In genomic region chr15:44728232-44728575, GRCh38 we compare ENCODE assay signal across 8 cellular contexts. TPM values are rescaled to one million over a fixed set of nuclear protein-coding genes. Genes with fewer than 3 reads are reported as not detected.
DNase-seq lines count a peak whose midpoint lies in the region; ATAC-seq and TF ChIP-seq lines count a peak whose summit lies in the region.
"Not testable (repeated sequence)": the region's sequence is repeated elsewhere in the genome, so short reads cannot be mapped to it uniquely, and the experiment has no call there.

No MANE protein-coding gene starts in this region.

- peak overlapping the region; percentile 98 for H3K27ac Mint-ChIP-seq in activated naive CD8-positive, alpha-beta T cell treated with anti-CD3 and anti-CD28 coated beads, Interleukin-2, amount 50 U/mL, for 24 hours

- not testable (repeated sequence) for H3K27me3 Mint-ChIP-seq in activated naive CD8-positive, alpha-beta T cell treated with anti-CD3 and anti-CD28 coated beads, Interleukin-2, amount 50 U/mL, for 24 hours

- peaks cover 61 to 83% (median 74%) of the 10 kb centered on the region in 10 experiments for H3K4me1 ChIP-seq in BLaER1 treated with 17β-estradiol and CSF1 and Interleukin-3, amounts not matched to agents 10 nM and 100 nM
- not testable (repeated sequence) for H3K4me1 ChIP-seq in HEK293 (ENCODE audit: control insufficient read depth, insufficient read depth, low read length); endocrine pancreas (ENCODE audit: control insufficient read depth, insufficient read depth, low read length)
- H3K4me1 ChIP-seq in SK-N-SH (ENCODE audit: control insufficient read depth in 1 of 2, insufficient read depth in 2 of 2, low read depth in 1 of 2, low read length in 1 of 2) (peaks cover 6 to 17% of the 10 kb centered on the region in 2 experiments; a peak in 3 of 4 replicates), stomach (peaks cover 12 to 67% (median 28%) of the 10 kb centered on the region in 4 donors)

- peaks cover 30% of the 10 kb centered on the region for H3K36me3 Mint-ChIP-seq in activated naive CD8-positive, alpha-beta T cell treated with anti-CD3 and anti-CD28 coated beads, Interleukin-2, amount 50 U/mL, for 24 hours (ENCODE audit: low read depth)

- not testable (repeated sequence) for H4K20me1 ChIP-seq in BLaER1 treated with 17β-estradiol and CSF1 and Interleukin-3, amounts not matched to agents 10 nM and 100 nM; SK-N-SH (ENCODE audit: insufficient read depth); neural cell (ENCODE audit: insufficient read depth)

- TF ChIP-seq POLR2A in stomach (IDR thresholded peaks at IDR 0.05): not testable (repeated sequence)

- H3K9me3 Mint-ChIP-seq in activated naive CD8-positive, alpha-beta T cell treated with anti-CD3 and anti-CD28 coated beads, Interleukin-2, amount 50 U/mL, for 24 hours: not testable (repeated sequence)

- H3K4me3 Mint-ChIP-seq in activated naive CD8-positive, alpha-beta T cell treated with anti-CD3 and anti-CD28 coated beads, Interleukin-2, amount 50 U/mL, for 24 hours: peak overlapping the region; percentile 98

- H3K79me2 ChIP-seq in SK-N-SH (ENCODE audit: insufficient read depth): peaks cover 14% of the 10 kb centered on the region; the same call in 1 of the 2 replicates
- peaks cover 11% of the 10 kb centered on the region for H3K79me2 ChIP-seq in neural cell (replicated peaks; ENCODE audit: insufficient read depth, low read length)

- H2AFZ ChIP-seq in SK-N-SH (ENCODE audit: low read depth) (peak overlapping the region; percentile 92), neural cell (ENCODE audit: low read depth, low read length) (peak overlapping the region; percentile 90)

- CTCF ChIA-PET in HEK293 (lab: Yijun Ruan, JAX) (interaction anchor here (0.7 to 1.5 kb wide), 5 partner anchors 11 to 512 kb away, joined by 3 to 10 read pairs (median 5); partner anchors contain the start of gene SPG11), SK-N-SH (lab: Yijun Ruan, JAX) (interaction anchor here (1.0 to 1.9 kb wide), 3 partner anchors 10 to 17 kb away, joined by 4 to 13 read pairs (median 7); partner anchors contain the start of genes B2M and PATL2)

- H3K9me2 ChIP-seq in SK-N-SH; neural cell (ENCODE audit: insufficient read depth, low read length): not testable (repeated sequence)

- H3K36me3 ChIP-seq in BLaER1 treated with 17β-estradiol and CSF1 and Interleukin-3, amounts not matched to agents 10 nM and 100 nM: peaks cover 0 to 16% (median 11%) of the 10 kb centered on the region in 11 experiments; a peak in 11 of 22 replicates
- peaks cover 0 to 13% of the 10 kb centered on the region in 2 experiments; a peak in 1 of 3 replicates for H3K36me3 ChIP-seq in HEK293 (ENCODE audit: control insufficient read depth in 2 of 2, insufficient read depth in 1 of 2, low read length in 2 of 2)
- peaks cover 5 to 11% of the 10 kb centered on the region in 2 experiments for H3K36me3 ChIP-seq in SK-N-SH (replicated peaks in 1 of 2; ENCODE audit: control insufficient read depth in 1 of 2, insufficient read depth in 2 of 2, low read length in 1 of 2)
- not testable (repeated sequence) for H3K36me3 ChIP-seq in endocrine pancreas (ENCODE audit: control insufficient read depth, insufficient read depth, low read length); neural cell (ENCODE audit: insufficient read depth, low read length)
- H3K36me3 ChIP-seq in stomach: peaks cover 0 to 11% (median 6%) of the 10 kb centered on the region in 4 donors

- H3K4me3 ChIP-seq in BLaER1 treated with 17β-estradiol and CSF1 and Interleukin-3, amounts not matched to agents 10 nM and 100 nM: peak overlapping the region in 9 of 10 experiments; percentile 9 to 82 (median 43); a peak in 13 of 20 replicates
- peak overlapping the region; percentile 32 for H3K4me3 ChIP-seq in HEK293 (ENCODE audit: low read depth, low read length)
- peak overlapping the region; percentile 73 to 94 for H3K4me3 ChIP-seq in SK-N-SH (ENCODE audit: low read depth in 2 of 2, low read length in 1 of 2)
- H3K4me3 ChIP-seq in endocrine pancreas (ENCODE audit: control insufficient read depth, insufficient read depth, low read length): peak overlapping the region; percentile 95
- H3K4me3 ChIP-seq in iPS-18c (ENCODE audit: insufficient read depth, low read depth, low read length): peak overlapping the region; percentile 91; the same call in 1 of the 2 replicates
- H3K4me3 ChIP-seq in neural cell (ENCODE audit: low read length): peak overlapping the region; percentile 78
- H3K4me3 ChIP-seq in stomach: peak overlapping the region in 3 of 4 donors; percentile 68 to 72 (median 71)

- peaks cover 19% of the 10 kb centered on the region for H3F3A ChIP-seq in SK-N-SH (replicated peaks; ENCODE audit: insufficient read depth)
- H3F3A ChIP-seq in neural cell (ENCODE audit: insufficient read depth, low read length, poor library complexity, severe bottlenecking): not testable (repeated sequence)

- ATAC-seq in activated naive CD8-positive, alpha-beta T cell treated with anti-CD3 and anti-CD28 coated beads, Interleukin-2, amount 50 U/mL, for 24 hours: not testable (repeated sequence)

- not testable (repeated sequence) for TF ChIP-seq RAD21 in SK-N-SH (IDR thresholded peaks at IDR 0.05; ENCODE audit: low read length); neural cell (conservative IDR thresholded peaks at IDR 0.05)

- peak overlapping the region; percentile 63 to 95 (median 88); a peak in 20 of 22 replicates for H3K9ac ChIP-seq in BLaER1 treated with 17β-estradiol and CSF1 and Interleukin-3, amounts not matched to agents 10 nM and 100 nM
- H3K9ac ChIP-seq in SK-N-SH (peak overlapping the region; percentile 85), neural cell (ENCODE audit: low read length) (peak overlapping the region; percentile 88)
- not testable (repeated sequence) for H3K9ac ChIP-seq in endocrine pancreas (ENCODE audit: control insufficient read depth, insufficient read depth, low read length)

- peak overlapping the region; percentile 82 to 97 (median 90) for H3K27ac ChIP-seq in BLaER1 treated with 17β-estradiol and CSF1 and Interleukin-3, amounts not matched to agents 10 nM and 100 nM
- H3K27ac ChIP-seq in HEK293 (ENCODE audit: extremely low read depth, low read depth, low read length): peak overlapping the region; percentile 85
- peak overlapping the region; percentile 96 to 97 for H3K27ac ChIP-seq in SK-N-SH (ENCODE audit: low read depth in 2 of 2, low read length in 1 of 2)
- H3K27ac ChIP-seq in neural cell (ENCODE audit: low read length): peak overlapping the region; percentile 84
- H3K27ac ChIP-seq in stomach: peak overlapping the region; percentile 94 to 100 (median 96)

- H3K4me2 ChIP-seq in BLaER1 treated with 17β-estradiol and CSF1 and Interleukin-3, amounts not matched to agents 10 nM and 100 nM: peak overlapping the region; percentile 78 to 95 (median 86)
- H3K4me2 ChIP-seq in SK-N-SH (peak overlapping the region; percentile 95), neural cell (ENCODE audit: low read length) (peak overlapping the region; percentile 58)

- POLR2A ChIA-PET in HEK293 (lab: Yijun Ruan, JAX): interaction anchor here (0.5 to 2.3 kb wide), 9 partner anchors 9 to 431 kb away, joined by 3 to 37 read pairs (median 4); partner anchors contain the start of genes B2M, EIF3J, PATL2 and SPG11
- POLR2A ChIA-PET in SK-N-SH (lab: Yijun Ruan, JAX): interaction anchor here (1.0 to 3.0 kb wide), 8 partner anchors 10 to 903 kb away, joined by 3 to 22 read pairs (median 4); partner anchors contain the start of genes B2M, MFAP1, PATL2 and SPG11

- TF ChIP-seq EP300 in SK-N-SH (IDR thresholded peaks at IDR 0.05; ENCODE audit: borderline replicate concordance in 1 of 2, low read depth in 1 of 2, low read length in 1 of 2); neural cell (conservative IDR thresholded peaks at IDR 0.05; ENCODE audit: poor library complexity, severe bottlenecking); stomach (IDR thresholded peaks at IDR 0.05): not testable (repeated sequence)

- not testable (repeated sequence) for DNase-seq in SK-N-SH; activated naive CD8-positive, alpha-beta T cell treated with anti-CD3 and anti-CD28 coated beads, Interleukin-2, amount 50 U/mL, for 24 hours; stomach

- peaks cover 75% of the 10 kb centered on the region for H3K4me1 Mint-ChIP-seq in activated naive CD8-positive, alpha-beta T cell treated with anti-CD3 and anti-CD28 coated beads, Interleukin-2, amount 50 U/mL, for 24 hours

- H3K9me3 ChIP-seq in BLaER1 treated with 17β-estradiol and CSF1 and Interleukin-3, amounts not matched to agents 10 nM and 100 nM (replicated peaks in 1 of 11); HEK293 (ENCODE audit: control insufficient read depth, insufficient read depth, low read depth, low read length); SK-N-SH; endocrine pancreas (ENCODE audit: control insufficient read depth, low read length); iPS-18c (ENCODE audit: control insufficient read depth, insufficient read depth, low read length); neural cell (ENCODE audit: low read length); stomach: not testable (repeated sequence)

- not testable (repeated sequence) for TF ChIP-seq CTCF in HEK293 (tag by site-specific recombination; IDR thresholded peaks at IDR 0.05); SK-N-SH (IDR thresholded peaks at IDR 0.05); neural cell (IDR thresholded peaks at IDR 0.05; ENCODE audit: poor library complexity, severe bottlenecking); stomach (IDR thresholded peaks at IDR 0.05)

- intact Hi-C loops in stomach (cut with DNase I; ENCODE audit: low total_unique reads): not testable (repeated sequence)

- 98% methylated on average over 3 of the region's 5 CpGs for WGBS in SK-N-SH (ENCODE audit: low lambda C conversion rate)
- WGBS in stomach, 5 donors: 47 to 55% (median 51%) methylated on average over 5 of the region's 5 CpGs

- H3K27me3 ChIP-seq in BLaER1 treated with 17β-estradiol and CSF1 and Interleukin-3, amounts not matched to agents 10 nM and 100 nM; SK-N-SH (ENCODE audit: insufficient read depth); endocrine pancreas (ENCODE audit: control insufficient read depth, insufficient read depth, low read length); neural cell (ENCODE audit: insufficient read depth, low read depth, low read length); stomach: not testable (repeated sequence)

RNA-seq across cellular contexts. Expression of gene TRIM69, which starts 8.1 kb away (rescaled TPM):
- polyA plus RNA-seq in SK-N-SH (2012; rRNA removed) (9.7 and 11.1 TPM in 2 replicates), neural cell (34.0 and 38.3 TPM in 2 replicates), stomach (10 to 100 TPM in 2 of 3 donors, 1 to 10 TPM in 1; 9.2 to 14.7 (median 10.4) TPM)
- polyA plus RNA-seq in SK-N-SH (2012; cell fraction: cytosol; rRNA removed): 13.2 and 13.8 TPM in 2 replicates
- 7.0 and 7.6 TPM in 2 replicates for polyA plus RNA-seq in SK-N-SH (2012; cell fraction: nucleus; rRNA removed)
- polyA minus RNA-seq in neural cell: 46.7 and 52.1 TPM in 2 replicates
- total RNA-seq in stomach: 10 to 100 TPM in 1 of 5 donors, 1 to 10 TPM in 3, under 1 TPM in 1; 0.58 to 43.8 (median 2.7) TPM

RNA-seq across cellular contexts. Expression of gene B2M, which starts 16.9 kb away (rescaled TPM):
- polyA plus RNA-seq in SK-N-SH (2012; rRNA removed): 1,193 and 2,153 TPM in 2 replicates
- 2,055 and 2,105 TPM in 2 replicates for polyA plus RNA-seq in SK-N-SH (2012; cell fraction: cytosol; rRNA removed)
- 408 and 638 TPM in 2 replicates for polyA plus RNA-seq in SK-N-SH (2012; cell fraction: nucleus; rRNA removed)
- 15.6 and 29.0 TPM in 2 replicates for polyA plus RNA-seq in neural cell
- polyA minus RNA-seq in neural cell: 4.9 and 6.7 TPM in 2 replicates
- total RNA-seq in stomach: 1,000 to 10,000 TPM in 4 of 5 donors, 100 to 1,000 TPM in 1; 815 to 3,849 (median 2,307) TPM
- polyA plus RNA-seq in stomach: 1,000 to 10,000 TPM; 1,385 to 1,947 (median 1,540) TPM

RNA-seq across cellular contexts. Expression of gene PATL2, which starts 17.1 kb away (rescaled TPM):
- polyA plus RNA-seq in SK-N-SH (2012; rRNA removed): 0.13 and 0.31 TPM in 2 replicates
- 0.01 and 0.04 TPM in 2 replicates for polyA plus RNA-seq in SK-N-SH (2012; cell fraction: cytosol; rRNA removed)
- 1.1 and 1.7 TPM in 2 replicates for polyA plus RNA-seq in SK-N-SH (2012; cell fraction: nucleus; rRNA removed)
- polyA plus RNA-seq in neural cell: not detected in 2 replicates
- not detected in 2 replicates for polyA minus RNA-seq in neural cell
- total RNA-seq in stomach: 1 to 10 TPM in 4 of 5 donors, not detected in 1; 1.3 to 5.8 (median 4.2) TPM
- polyA plus RNA-seq in stomach: 1 to 10 TPM in 2 of 3 donors, under 1 TPM in 1; 0.92 to 2.3 (median 1.1) TPM

Comparison
In these comparisons a context has a peak if more than half of its experiments do, and no peak if none do; other contexts are left out.
1. H3K4me3 ChIP-seq: peak in every context shown above with its lines; median percentile 95 in endocrine pancreas; 91 in iPS-18c; 84 in SK-N-SH; 78 in neural cell; 71 in stomach; 43 in BLaER1 treated with 17β-estradiol and CSF1 and Interleukin-3, amounts not matched to agents 10 nM and 100 nM; 32 in HEK293.
2. RNA of gene B2M, which starts 16.9 kb away (polyA plus RNA-seq): 1,385 to 1,947 TPM in stomach and 408 to 2,153 TPM in SK-N-SH; 15.6 to 29.0 TPM in neural cell; every median in the first group is over 10 times any median in the second.
3. Peak in every context shown above with its lines, with median percentiles within 50 percentile points of each other: H3K27ac ChIP-seq and H3K4me2 ChIP-seq.